In the genomic region with DNA sequence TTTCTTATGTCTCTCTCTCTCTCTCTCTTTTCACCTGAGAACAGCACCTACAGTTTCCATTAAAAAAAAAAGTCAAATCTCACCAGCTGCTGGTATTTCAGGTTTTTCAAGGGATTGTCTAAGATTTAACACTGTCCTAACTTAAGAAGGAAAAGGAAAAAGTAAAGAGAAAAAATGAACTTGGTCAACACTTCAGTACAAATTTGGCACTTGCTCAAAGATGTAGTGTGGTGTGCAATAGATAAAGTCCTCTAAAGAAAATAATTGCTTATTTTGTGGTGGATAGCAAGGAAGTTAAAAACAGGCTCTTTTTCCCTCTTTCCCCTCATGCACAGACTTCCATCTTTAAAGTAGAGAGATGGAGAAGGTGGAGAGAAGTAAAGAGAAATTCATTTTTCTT, we compare ENCODE assay signal across 1 cellular context.
TF ChIP-seq lines count a peak whose summit lies in the region.

No MANE protein-coding gene starts in this region.

TF ChIP-seq in K562, 482 proteins besides CTCF, POLR2A, EP300 and RAD21 (continued from another document):
- TF ChIP-seq PRDM10 (IDR thresholded peaks at IDR 0.05; ENCODE audit: partially characterized antibody) (no peak), RBM34 (IDR thresholded peaks at IDR 0.05; ENCODE audit: borderline replicate concordance, insufficient read depth, low read length) (no peak), ZEB2 (IDR thresholded peaks at IDR 0.05) (no peak), ARID2 (IDR thresholded peaks at IDR 0.05) (no peak), ZNF589 (CRISPR knock-in tag; IDR thresholded peaks at IDR 0.05; ENCODE audit: low read depth) (no peak), CHAMP1 (IDR thresholded peaks at IDR 0.05) (no peak), ZNF318 (IDR thresholded peaks at IDR 0.05; ENCODE audit: borderline replicate concordance in 1 of 2, low read depth in 1 of 2) (no peak), NFIC (IDR thresholded peaks at IDR 0.05) (peak; percentile 72), TFAM (CRISPR knock-in tag; conservative IDR thresholded peaks at IDR 0.05) (no peak), ZNF282 (CRISPR knock-in tag; IDR thresholded peaks at IDR 0.05) (no peak), MCM2 (IDR thresholded peaks at IDR 0.05; ENCODE audit: low read depth) (no peak)
